9 cellular contexts compared by ENCODE assay signal in genomic region chrX:40262641-40263560, GRCh38.
DNase-seq lines count a peak whose midpoint lies in the region; ATAC-seq and TF ChIP-seq lines count a peak whose summit lies in the region.
"Had no signal": no experiment of that assay in that cellular context is flagged by ENCODE, and none has a peak within 500 bp of the region (broad histone marks: within the 10 kb centered on the region; RNA-seq: fewer than 3 reads in every experiment).

No MANE protein-coding gene starts in this region.

- no peak overlapping the region for H3K27ac Mint-ChIP-seq in activated T-cell treated with anti-CD3 and anti-CD28 coated beads, Interleukin-2, amount 50 U/mL, for 24 hours

- peak; percentile 20 for DNase-seq in HPDE6-E6E7 (ENCODE audit: extremely low spot score)
- DNase-seq in astrocyte of the hippocampus (ENCODE audit: low read depth, low spot score): peak; percentile 39
- peak; percentile 32 for DNase-seq in hepatocyte (ENCODE audit: low spot score)
- no peak for DNase-seq in thoracic aorta (ENCODE audit: low spot score)
- DNase-seq in RKO (ENCODE audit: low spot score): no peak
- no peak for DNase-seq in activated T-cell treated with anti-CD3 and anti-CD28 coated beads, Interleukin-2, amount 50 U/mL, for 24 hours
- DNase-seq in GM20000 (ENCODE audit: low spot score): no peak
- DNase-seq in NCI-H146 (lab: John Stamatoyannopoulos, UW): no peak
- DNase-seq: activated gamma-delta T cell had no signal

- no peaks in the 10 kb centered on the region for H3K36me3 Mint-ChIP-seq in activated T-cell treated with anti-CD3 and anti-CD28 coated beads, Interleukin-2, amount 50 U/mL, for 24 hours (ENCODE audit: low read depth)

- H3K27me3 Mint-ChIP-seq in activated T-cell treated with anti-CD3 and anti-CD28 coated beads, Interleukin-2, amount 50 U/mL, for 24 hours: peaks cover 28% of the 10 kb centered on the region

- no peaks in the 10 kb centered on the region for H3K79me2 ChIP-seq in hepatocyte

- H4K20me1 ChIP-seq in hepatocyte (ENCODE audit: insufficient read depth, poor library complexity, severe bottlenecking): no peaks in the 10 kb centered on the region

- peak; percentile 59 for ATAC-seq in thoracic aorta (ENCODE audit: insufficient number of reproducible peaks, low FRiP score, low read depth)

- no peaks in the 10 kb centered on the region for H3K9me3 Mint-ChIP-seq in activated T-cell treated with anti-CD3 and anti-CD28 coated beads, Interleukin-2, amount 50 U/mL, for 24 hours

- H3K4me1 Mint-ChIP-seq in activated T-cell treated with anti-CD3 and anti-CD28 coated beads, Interleukin-2, amount 50 U/mL, for 24 hours (ENCODE audit: low read depth): peaks cover 6% of the 10 kb centered on the region

- WGBS in hepatocyte (ENCODE audit: low lambda C conversion rate, missing lambda C conversion rate): 73% methylated on average over 10 of the region's 10 CpGs

- H3K4me3 ChIP-seq in hepatocyte: no peak overlapping the region
- no peak overlapping the region for H3K4me3 ChIP-seq in thoracic aorta

- H3K4me2 ChIP-seq in hepatocyte: no peak overlapping the region

- no peaks in the 10 kb centered on the region for H3K9me3 ChIP-seq in hepatocyte (ENCODE audit: low read depth)
- no peaks in the 10 kb centered on the region for H3K9me3 ChIP-seq in thoracic aorta

- H3K27me3 ChIP-seq in hepatocyte: no peaks in the 10 kb centered on the region
- no peaks in the 10 kb centered on the region for H3K27me3 ChIP-seq in thoracic aorta (replicated peaks; ENCODE audit: insufficient read depth)

- H3K4me1 ChIP-seq in hepatocyte (ENCODE audit: insufficient read depth) (peaks cover 28% of the 10 kb centered on the region), thoracic aorta (ENCODE audit: control insufficient read depth in 1 of 2, low read depth in 2 of 2) (peaks cover 0 to 21% of the 10 kb centered on the region in 2 donors)

- H3K27ac ChIP-seq in hepatocyte (peak overlapping the region; percentile 89), thoracic aorta (peak overlapping the region; percentile 73 to 82)

- no peak for TF ChIP-seq CTCF in hepatocyte (IDR thresholded peaks at IDR 0.05; ENCODE audit: poor library complexity)
- TF ChIP-seq CTCF in thoracic aorta (IDR thresholded peaks at IDR 0.05): no peak
- TF ChIP-seq CTCF in GM20000 (IDR thresholded peaks at IDR 0.05; ENCODE audit: extremely low read depth, missing control alignments): no peak

- H2AFZ ChIP-seq in hepatocyte: no peak overlapping the region

- no peaks in the 10 kb centered on the region for H3K9me2 ChIP-seq in hepatocyte (replicated peaks; ENCODE audit: insufficient read depth)

- no peak overlapping the region for H3K4me3 Mint-ChIP-seq in activated T-cell treated with anti-CD3 and anti-CD28 coated beads, Interleukin-2, amount 50 U/mL, for 24 hours

- H3K36me3 ChIP-seq in hepatocyte (replicated peaks; ENCODE audit: insufficient read depth, low read depth) (no peaks in the 10 kb centered on the region), thoracic aorta (no peaks in the 10 kb centered on the region)

Comparison
In these comparisons a context has a peak if more than half of its experiments do, and no peak if none do; other contexts are left out.
1. DNase-seq: peak in HPDE6-E6E7 (single experiment), astrocyte of the hippocampus (single experiment) and hepatocyte (single experiment); none in thoracic aorta (single experiment), RKO (single experiment), activated T-cell treated with anti-CD3 and anti-CD28 coated beads, Interleukin-2, amount 50 U/mL, for 24 hours (single experiment), GM20000 (single experiment) and NCI-H146 (single experiment).